8 cellular contexts compared by ENCODE assay signal in genomic region chr3:32500880-32501784, GRCh38. TPM values are rescaled to one million over a fixed set of nuclear protein-coding genes. Genes with fewer than 3 reads are reported as not detected.
DNase-seq lines count a peak whose midpoint lies in the region; ATAC-seq and TF ChIP-seq lines count a peak whose summit lies in the region.

No MANE protein-coding gene starts in this region.

- H3K9me3 ChIP-seq in ascending aorta (no peaks in the 10 kb centered on the region), upper lobe of right lung (no peaks in the 10 kb centered on the region)

- DNase-seq in activated naive CD4-positive, alpha-beta T cell treated with anti-CD3 and anti-CD28 coated beads for 36 hours: no peak
- no peak for DNase-seq in activated naive CD4-positive, alpha-beta T cell treated with anti-CD3 and anti-CD28 coated beads, Interleukin-2, amount 50 U/mL, for 16 hours
- DNase-seq in ascending aorta (ENCODE audit: low spot score in 2 of 2) (no peak), lower leg skin (ENCODE audit: low spot score in 2 of 2) (no peak), upper lobe of right lung (peak; percentile 72), midbrain (lab: John Stamatoyannopoulos, UW) (no peak), NCI-H1436 treated with DMSO at 0.1 percent for 48 hours (lab: John Stamatoyannopoulos, UW) (no peak), ureter (ENCODE audit: low spot score) (no peak)

- 71 to 77% methylated on average over 25 of the region's 25 CpGs for WGBS in lower leg skin, 2 donors

- peaks cover 35% of the 10 kb centered on the region for H3K4me1 Mint-ChIP-seq in activated naive CD4-positive, alpha-beta T cell treated with anti-CD3 and anti-CD28 coated beads for 36 hours (ENCODE audit: low read depth)

- peak overlapping the region; percentile 70 to 85 for H3K4me3 ChIP-seq in ascending aorta
- H3K4me3 ChIP-seq in lower leg skin (ENCODE audit: low read depth, poor library complexity, severe bottlenecking): peak overlapping the region; percentile 91
- peak overlapping the region; percentile 88 for H3K4me3 ChIP-seq in upper lobe of right lung

- H3K27ac Mint-ChIP-seq in activated naive CD4-positive, alpha-beta T cell treated with anti-CD3 and anti-CD28 coated beads for 36 hours: no peak overlapping the region

- H3K27me3 ChIP-seq in ascending aorta (no peaks in the 10 kb centered on the region), upper lobe of right lung (no peaks in the 10 kb centered on the region)

- H3K27ac ChIP-seq in ascending aorta (peak overlapping the region; percentile 95 to 99), upper lobe of right lung (peak overlapping the region; percentile 97)

- peaks cover 0 to 10% of the 10 kb centered on the region in 2 donors for H3K4me1 ChIP-seq in ascending aorta
- H3K4me1 ChIP-seq in upper lobe of right lung: peaks cover 23% of the 10 kb centered on the region

- peaks cover 6% of the 10 kb centered on the region for H3K36me3 Mint-ChIP-seq in activated naive CD4-positive, alpha-beta T cell treated with anti-CD3 and anti-CD28 coated beads for 36 hours (ENCODE audit: low read depth)

- TF ChIP-seq CTCF in ascending aorta (IDR thresholded peaks at IDR 0.05) (no peak), lower leg skin (IDR thresholded peaks at IDR 0.05) (no peak), upper lobe of right lung (IDR thresholded peaks at IDR 0.05) (no peak)

- no peak for TF ChIP-seq POLR2A in lower leg skin (IDR thresholded peaks at IDR 0.05)

- no peaks in the 10 kb centered on the region for H3K9me3 Mint-ChIP-seq in activated naive CD4-positive, alpha-beta T cell treated with anti-CD3 and anti-CD28 coated beads for 36 hours

- no peak for ATAC-seq in upper lobe of right lung

- intact Hi-C loops in activated naive CD4-positive, alpha-beta T cell treated with anti-CD3 and anti-CD28 coated beads for 36 hours (cut with micrococcal nuclease): loop anchor here (5.0 kb wide), 1 partner anchor 394 kb away; the partner anchor contains the start of gene GPD1L
- intact Hi-C loops in ascending aorta (cut with DNase I): no loop called here
- intact Hi-C loops in lower leg skin (cut with DNase I; ENCODE audit: low total_unique reads): no loop called here
- intact Hi-C loops in upper lobe of right lung (cut with DNase I): no loop called here

- CTCF ChIA-PET in activated naive CD4-positive, alpha-beta T cell treated with anti-CD3 and anti-CD28 coated beads for 36 hours (lab: Charles Lee): interaction anchor here (0.6 to 1.8 kb wide), 4 partner anchors 9 to 254 kb away, joined by 3 to 7 read pairs (median 4); no protein-coding TSS in a partner anchor

- H3K36me3 ChIP-seq in ascending aorta: no peaks in the 10 kb centered on the region
- H3K36me3 ChIP-seq in upper lobe of right lung: no peaks in the 10 kb centered on the region

- no peaks in the 10 kb centered on the region for H3K27me3 Mint-ChIP-seq in activated naive CD4-positive, alpha-beta T cell treated with anti-CD3 and anti-CD28 coated beads for 36 hours (ENCODE audit: low read depth)

- H3K4me3 Mint-ChIP-seq in activated naive CD4-positive, alpha-beta T cell treated with anti-CD3 and anti-CD28 coated beads for 36 hours: peak overlapping the region; percentile 97

RNA-seq across cellular contexts. Expression of gene CMTM6, which starts 1.5 kb away (rescaled TPM):
- total RNA-seq in activated naive CD4-positive, alpha-beta T cell treated with anti-CD3 and anti-CD28 coated beads for 36 hours: 10 to 100 TPM; 43.7 to 44.3 TPM
- total RNA-seq in ascending aorta: 12.7 TPM
- 100 to 1,000 TPM in 2 of 4 donors, 10 to 100 TPM in 2; 63.1 to 284 (median 118) TPM for total RNA-seq in lower leg skin
- total RNA-seq in upper lobe of right lung: 58.9 TPM
- total RNA-seq in ureter: 72.5 TPM
